In genomic region chr15:89577776-89578115, GRCh38 we compare ENCODE assay signal across 14 cellular contexts. TPM values are rescaled to one million over a fixed set of nuclear protein-coding genes. Genes with fewer than 3 reads are reported as not detected.
DNase-seq lines count a peak whose midpoint lies in the region; TF ChIP-seq lines count a peak whose summit lies in the region.
"Had no signal": no experiment of that assay in that cellular context is flagged by ENCODE, and none has a peak within 500 bp of the region (broad histone marks: within the 10 kb centered on the region; RNA-seq: fewer than 3 reads in every experiment).

No MANE protein-coding gene starts in this region.

- POLR2A ChIA-PET in Caco-2 (lab: Charles Lee) = no interaction called here

- H2BK5ac ChIP-seq in mesenchymal stem cell (ENCODE audit: low read depth, low read length, poor library complexity, severe bottlenecking) = no peak overlapping the region

- H3K23ac ChIP-seq in mesenchymal stem cell (ENCODE audit: low read length in 2 of 2) = no peak overlapping the region

- no peak overlapping the region for H3K4me2 ChIP-seq in mesenchymal stem cell (ENCODE audit: low read length, poor library complexity, severe bottlenecking)

- H3K79me1 ChIP-seq in mesenchymal stem cell (replicated peaks; ENCODE audit: low read length, poor library complexity, severe bottlenecking) = peaks cover 17% of the 10 kb centered on the region

- H3K4me1 ChIP-seq in Caco-2 (peaks cover 7% of the 10 kb centered on the region; the same call in 1 of the 2 replicates), mesenchymal stem cell (ENCODE audit: control insufficient read depth, insufficient read depth, low read depth, low read length) (peaks cover 7% of the 10 kb centered on the region)

- H2BK15ac ChIP-seq in mesenchymal stem cell (ENCODE audit: low read depth, poor library complexity, severe bottlenecking) = no peak overlapping the region

- no peak overlapping the region for H3K4me3 ChIP-seq in Caco-2 (ENCODE audit: low read depth, low read length)
- H3K4me3 ChIP-seq in HFF-Myc (replicated peaks; ENCODE audit: low read depth, low read length) = peak overlapping the region; percentile 68
- peak overlapping the region in 1 of 2 experiments; percentile 45 for H3K4me3 ChIP-seq in mesenchymal stem cell (ENCODE audit: insufficient read depth in 1 of 2, low read depth in 1 of 2, low read length in 2 of 2)

- no peak for TF ChIP-seq CTCF in Caco-2 (IDR thresholded peaks at IDR 0.05; ENCODE audit: insufficient read depth in 1 of 2, low read depth in 1 of 2, low read length in 1 of 2, severe bottlenecking in 1 of 2, unreplicated experiment in 1 of 2)
- no peak for TF ChIP-seq CTCF in HFF-Myc (IDR thresholded peaks at IDR 0.05; ENCODE audit: low read depth, low read length, missing control alignments)

- CTCF ChIA-PET in Caco-2 (lab: Charles Lee) = interaction anchor here (0.7 kb wide), 1 partner anchor 100 kb away, joined by 4 read pairs; no protein-coding TSS in a partner anchor

- H3K4me3 Mint-ChIP-seq in Caco-2 (ENCODE audit: unreplicated experiment) = peak overlapping the region; percentile 79
- H3K4me3 Mint-ChIP-seq in activated naive CD8-positive, alpha-beta T cell treated with anti-CD3 and anti-CD28 coated beads for 36 hours = peak overlapping the region; percentile 87

- no peak overlapping the region for H3K27ac ChIP-seq in mesenchymal stem cell (ENCODE audit: low read length, poor library complexity, severe bottlenecking)

- H4K8ac ChIP-seq in mesenchymal stem cell (ENCODE audit: low read length) = no peak overlapping the region

- peaks cover 27% of the 10 kb centered on the region for H3K36me3 Mint-ChIP-seq in Caco-2 (ENCODE audit: insufficient read depth, unreplicated experiment)
- H3K36me3 Mint-ChIP-seq in activated naive CD8-positive, alpha-beta T cell treated with anti-CD3 and anti-CD28 coated beads for 36 hours = peaks cover 47% of the 10 kb centered on the region
- H3K36me3 Mint-ChIP-seq: stimulated activated naive B cell treated with anti-CD40 and anti-IgM and Interleukin-4, amounts not matched to agents 10 μg/mL and 1 μg/mL and 100 μg/mL, for 72 hours had no signal

- no peak overlapping the region for H2BK120ac ChIP-seq in mesenchymal stem cell (ENCODE audit: low read depth, low read length)

- BruUV-seq in Caco-2 (replicated peaks; lab: Mats Ljungman, UMichigan) = no TSS peak

- peak overlapping the region; percentile 41 for H3K9ac ChIP-seq in mesenchymal stem cell (ENCODE audit: low read length)

- no peak for DNase-seq in Caco-2
- no peak for DNase-seq in HFF-Myc (ENCODE audit: extremely low read depth, low read depth)
- no peak for DNase-seq in activated naive CD8-positive, alpha-beta T cell treated with anti-CD3 and anti-CD28 coated beads for 36 hours
- no peak for DNase-seq in mesenchymal stem cell
- DNase-seq in stimulated activated naive CD4-positive, alpha-beta T cell (lab: John Stamatoyannopoulos, UW) = no peak
- no peak for DNase-seq in NCI-H187 (lab: John Stamatoyannopoulos, UW)
- DNase-seq in hippocampal formation (lab: John Stamatoyannopoulos, UW) = no peak
- no peak for DNase-seq in NCI-H1417 treated with DMSO at 0.1 percent for 48 hours (lab: John Stamatoyannopoulos, UW)
- DNase-seq: foreskin melanocyte; GOT3; NCI-H1930; Right ventricle myocardium superior; stimulated activated CD4-positive, alpha-beta T cell treated with anti-CD3 and anti-CD28 coated beads, Interleukin-15, amount 100 ng/mL, for 24 hours; stimulated activated naive B cell treated with anti-CD40 and anti-IgM and Interleukin-4, amounts not matched to agents 10 μg/mL and 1 μg/mL and 100 μg/mL, for 72 hours had no signal

- H3K27ac Mint-ChIP-seq in Caco-2 (ENCODE audit: unreplicated experiment) = peak overlapping the region; percentile 12
- H3K27ac Mint-ChIP-seq in activated naive CD8-positive, alpha-beta T cell treated with anti-CD3 and anti-CD28 coated beads for 36 hours = no peak overlapping the region
- H3K27ac Mint-ChIP-seq: stimulated activated naive B cell treated with anti-CD40 and anti-IgM and Interleukin-4, amounts not matched to agents 10 μg/mL and 1 μg/mL and 100 μg/mL, for 72 hours had no signal

- H3K27me3 Mint-ChIP-seq in Caco-2 (ENCODE audit: insufficient read depth, unreplicated experiment) = no peaks in the 10 kb centered on the region
- H3K27me3 Mint-ChIP-seq in activated naive CD8-positive, alpha-beta T cell treated with anti-CD3 and anti-CD28 coated beads for 36 hours = peaks cover 9% of the 10 kb centered on the region

- peaks cover 18% of the 10 kb centered on the region for H3K4me1 Mint-ChIP-seq in Caco-2 (ENCODE audit: low read depth, unreplicated experiment)
- H3K4me1 Mint-ChIP-seq in activated naive CD8-positive, alpha-beta T cell treated with anti-CD3 and anti-CD28 coated beads for 36 hours = peaks cover 20% of the 10 kb centered on the region

- H3K14ac ChIP-seq in mesenchymal stem cell (ENCODE audit: low read length in 2 of 2) = no peak overlapping the region

- no peak overlapping the region for H3K4ac ChIP-seq in mesenchymal stem cell (ENCODE audit: low read depth in 1 of 2, low read length in 2 of 2)

- no peak overlapping the region for H2AFZ ChIP-seq in mesenchymal stem cell (ENCODE audit: low read depth, low read length)

- H4K91ac ChIP-seq in mesenchymal stem cell (ENCODE audit: low read length) = no peak overlapping the region

- no peaks in the 10 kb centered on the region for H3K27me3 ChIP-seq in Caco-2 (replicated peaks; ENCODE audit: control insufficient read depth, insufficient read depth, low read length)
- H3K27me3 ChIP-seq in mesenchymal stem cell (ENCODE audit: control insufficient read depth in 1 of 2, insufficient read depth in 1 of 2, low read length in 2 of 2) = no peaks in the 10 kb centered on the region

- no peak overlapping the region for H2AK5ac ChIP-seq in mesenchymal stem cell (ENCODE audit: low read length, severe bottlenecking)

- intact Hi-C loops in Caco-2 (cut with micrococcal nuclease; ENCODE audit: unreplicated experiment) = no loop called here

- no peaks in the 10 kb centered on the region for H3K9me3 ChIP-seq in Caco-2
- H3K9me3 ChIP-seq in mesenchymal stem cell (ENCODE audit: control insufficient read depth, low read length) = no peaks in the 10 kb centered on the region

- peak overlapping the region in 1 of 2 experiments; percentile 14 for H3K18ac ChIP-seq in mesenchymal stem cell (ENCODE audit: low read depth in 1 of 2, low read length in 2 of 2)

- WGBS in mesenchymal stem cell = 22% methylated on average over 3 of the region's 3 CpGs

- no peaks in the 10 kb centered on the region for H3K9me3 Mint-ChIP-seq in Caco-2 (ENCODE audit: unreplicated experiment)
- H3K9me3 Mint-ChIP-seq in activated naive CD8-positive, alpha-beta T cell treated with anti-CD3 and anti-CD28 coated beads for 36 hours = no peaks in the 10 kb centered on the region
- H3K9me3 Mint-ChIP-seq: stimulated activated naive B cell treated with anti-CD40 and anti-IgM and Interleukin-4, amounts not matched to agents 10 μg/mL and 1 μg/mL and 100 μg/mL, for 72 hours had no signal

- no peak overlapping the region for H2BK12ac ChIP-seq in mesenchymal stem cell (ENCODE audit: low read length in 2 of 2)

- H3K36me3 ChIP-seq in Caco-2 (ENCODE audit: control insufficient read depth, insufficient read depth, low read length) = no peaks in the 10 kb centered on the region; the same call in 1 of the 2 replicates
- peaks cover 0 to 3% of the 10 kb centered on the region in 2 experiments for H3K36me3 ChIP-seq in mesenchymal stem cell (ENCODE audit: control insufficient read depth in 1 of 2, insufficient read depth in 2 of 2, low read depth in 1 of 2, low read length in 2 of 2)

RNA-seq across cellular contexts. Expression of gene TICRR, which starts 2.5 kb away (rescaled TPM):
- total RNA-seq in Caco-2 (2022) = 23.6 and 24.1 TPM in 2 replicates
- total RNA-seq in activated naive CD8-positive, alpha-beta T cell treated with anti-CD3 and anti-CD28 coated beads for 36 hours = 10 to 100 TPM; 22.5 to 23.1 TPM
- 0.81 TPM for polyA plus RNA-seq in mesenchymal stem cell (2013, experiment 1 of 2)
- 0.74 TPM for polyA plus RNA-seq in mesenchymal stem cell (2013, experiment 2 of 2)
